In genomic region chr2:198775737-198776136, GRCh38 we compare ENCODE assay signal across 30 cellular contexts.
"Had no signal": no experiment of that assay in that cellular context is flagged by ENCODE, and none has a peak within 500 bp of the region (broad histone marks: within the 10 kb centered on the region; RNA-seq: fewer than 3 reads in every experiment).

No MANE protein-coding gene starts in this region.

- H3K4me1 Mint-ChIP-seq: activated CD4-positive, alpha-beta T cell treated with anti-CD3 and anti-CD28 coated beads, Interleukin-2, amount 10 ng/mL, durations not matched to agents 7 days and 5 days; activated naive CD4-positive, alpha-beta T cell treated with anti-CD3 and anti-CD28 coated beads, Interleukin-2, amount 50 U/mL, for 24 hours; activated naive CD8-positive, alpha-beta T cell treated with anti-CD3 and anti-CD28 coated beads, Interleukin-2, amount 50 U/mL, for 24 hours; central memory CD8-positive, alpha-beta T cell; nephron; stimulated activated effector memory CD8-positive, alpha-beta T cell treated with anti-CD3 and anti-CD28 coated beads, Interleukin-12 subunit alpha, Interleukin-12 subunit beta, amount 100 ng/mL, for 72 hours; stimulated activated naive CD8-positive, alpha-beta T cell treated with anti-CD3 and anti-CD28 coated beads, Interleukin-15, amount 100 ng/mL, for 72 hours had no signal

- DNase-seq: activated CD4-positive, alpha-beta T cell treated with anti-CD3 and anti-CD28 coated beads, Interleukin-2, amount 10 ng/mL, durations not matched to agents 7 days and 5 days; activated CD4-positive, CD25-positive, alpha-beta regulatory T cell treated with anti-CD3 and anti-CD28 coated beads, Interleukin-2, amount 50 U/mL, for 72 hours; activated CD8-positive, alpha-beta T cell treated with anti-CD3 and anti-CD28 coated beads for 36 hours; activated naive CD8-positive, alpha-beta T cell treated with anti-CD3 and anti-CD28 coated beads, Interleukin-2, amount 50 U/mL, for 24 hours; activated T-cell treated with anti-CD3 and anti-CD28 coated beads, Interleukin-2, amount 50 U/mL, for 48 hours; amygdala; dermis blood vessel endothelial cell; effector CD4-positive, alpha-beta T cell; esophagus squamous epithelium; left ventricle myocardium inferior; mesendoderm; pancreas; retina; stimulated activated CD4-positive, alpha-beta T cell treated with anti-CD3 and anti-CD28 coated beads, Interleukin-12 subunit alpha, Interleukin-12 subunit beta, amount 100 ng/mL, for 4 hours; stimulated activated CD4-positive, alpha-beta T cell treated with anti-CD3 and anti-CD28 coated beads, Interleukin-4, amount 100 ng/mL, for 24 hours; stimulated activated naive CD8-positive, alpha-beta T cell treated with anti-CD3 and anti-CD28 coated beads, Interleukin-15, amount 100 ng/mL, for 72 hours; T-helper 2 cell; thyroid gland had no signal

- ATAC-seq: activated CD8-positive, alpha-beta T cell treated with anti-CD3 and anti-CD28 coated beads for 36 hours; activated naive CD8-positive, alpha-beta T cell treated with anti-CD3 and anti-CD28 coated beads, Interleukin-2, amount 50 U/mL, for 24 hours; pancreas; sciatic nerve; stimulated activated effector memory CD8-positive, alpha-beta T cell treated with anti-CD3 and anti-CD28 coated beads, Interleukin-12 subunit alpha, Interleukin-12 subunit beta, amount 100 ng/mL, for 72 hours; stimulated activated naive CD8-positive, alpha-beta T cell treated with anti-CD3 and anti-CD28 coated beads, Interleukin-15, amount 100 ng/mL, for 72 hours had no signal

- H3K36me3 Mint-ChIP-seq: activated naive CD4-positive, alpha-beta T cell treated with anti-CD3 and anti-CD28 coated beads, Interleukin-2, amount 50 U/mL, for 24 hours; stimulated activated effector memory CD8-positive, alpha-beta T cell treated with anti-CD3 and anti-CD28 coated beads, Interleukin-12 subunit alpha, Interleukin-12 subunit beta, amount 100 ng/mL, for 72 hours had no signal

- H3K27ac Mint-ChIP-seq: activated CD4-positive, alpha-beta T cell treated with anti-CD3 and anti-CD28 coated beads, Interleukin-2, amount 10 ng/mL, durations not matched to agents 7 days and 5 days; activated CD8-positive, alpha-beta T cell treated with anti-CD3 and anti-CD28 coated beads for 36 hours; activated naive CD4-positive, alpha-beta T cell treated with anti-CD3 and anti-CD28 coated beads, Interleukin-2, amount 50 U/mL, for 24 hours; activated naive CD8-positive, alpha-beta T cell treated with anti-CD3 and anti-CD28 coated beads, Interleukin-2, amount 50 U/mL, for 24 hours; activated T-helper 2 cell treated with anti-CD3 and anti-CD28 coated beads, Interferon-gamma antibody, Interleukin-2, Interleukin-4, amounts not matched to agents 10 μg/mL and 5 μg/mL and 100 μg/mL, durations not matched to agents 14 hours and 24 hours and 36 hours; nephron; stimulated activated effector memory CD8-positive, alpha-beta T cell treated with anti-CD3 and anti-CD28 coated beads, Interleukin-12 subunit alpha, Interleukin-12 subunit beta, amount 100 ng/mL, for 72 hours; stimulated activated naive CD8-positive, alpha-beta T cell treated with anti-CD3 and anti-CD28 coated beads, Interleukin-15, amount 100 ng/mL, for 72 hours had no signal

- H3K4me3 Mint-ChIP-seq: activated CD4-positive, alpha-beta T cell treated with anti-CD3 and anti-CD28 coated beads, Interleukin-2, amount 10 ng/mL, durations not matched to agents 7 days and 5 days; activated CD8-positive, alpha-beta T cell treated with anti-CD3 and anti-CD28 coated beads for 36 hours; activated naive CD4-positive, alpha-beta T cell treated with anti-CD3 and anti-CD28 coated beads, Interleukin-2, amount 50 U/mL, for 24 hours; activated naive CD8-positive, alpha-beta T cell treated with anti-CD3 and anti-CD28 coated beads, Interleukin-2, amount 50 U/mL, for 24 hours; central memory CD8-positive, alpha-beta T cell; nephron; stimulated activated effector memory CD8-positive, alpha-beta T cell treated with anti-CD3 and anti-CD28 coated beads, Interleukin-12 subunit alpha, Interleukin-12 subunit beta, amount 100 ng/mL, for 72 hours; stimulated activated naive CD8-positive, alpha-beta T cell treated with anti-CD3 and anti-CD28 coated beads, Interleukin-15, amount 100 ng/mL, for 72 hours had no signal

- H3K36me3 ChIP-seq: breast epithelium, esophagus squamous epithelium, left ventricle myocardium inferior, neutrophil, pancreas, prostate gland, thyroid gland had no signal

- H3K27me3 ChIP-seq: breast epithelium, esophagus squamous epithelium, neutrophil, pancreas, thyroid gland had no signal

- H3K4me3 ChIP-seq: breast epithelium, esophagus squamous epithelium, left ventricle myocardium inferior, lung, pancreas, prostate gland, skin epidermis, thyroid gland had no signal

- H3K4me1 ChIP-seq: breast epithelium, esophagus squamous epithelium, left ventricle myocardium inferior, pancreas, prostate gland, thyroid gland had no signal

- H3K9me3 ChIP-seq: breast epithelium, esophagus squamous epithelium, left ventricle myocardium inferior, neutrophil, pancreas, prostate gland, thyroid gland had no signal

- H3K27ac ChIP-seq: breast epithelium, epithelial cell of prostate, esophagus squamous epithelium, left ventricle myocardium inferior, neutrophil, pancreas, prostate gland, skin epidermis, thyroid gland had no signal

- H3K9me3 Mint-ChIP-seq: activated CD4-positive, alpha-beta T cell treated with anti-CD3 and anti-CD28 coated beads, Interleukin-2, amount 10 ng/mL, durations not matched to agents 7 days and 5 days; activated CD8-positive, alpha-beta T cell treated with anti-CD3 and anti-CD28 coated beads for 36 hours; activated naive CD4-positive, alpha-beta T cell treated with anti-CD3 and anti-CD28 coated beads, Interleukin-2, amount 50 U/mL, for 24 hours; activated naive CD8-positive, alpha-beta T cell treated with anti-CD3 and anti-CD28 coated beads, Interleukin-2, amount 50 U/mL, for 24 hours; activated T-helper 2 cell treated with anti-CD3 and anti-CD28 coated beads, Interferon-gamma antibody, Interleukin-2, Interleukin-4, amounts not matched to agents 10 μg/mL and 5 μg/mL and 100 μg/mL, durations not matched to agents 14 hours and 24 hours and 36 hours; central memory CD8-positive, alpha-beta T cell; nephron; stimulated activated naive CD8-positive, alpha-beta T cell treated with anti-CD3 and anti-CD28 coated beads, Interleukin-15, amount 100 ng/mL, for 72 hours had no signal

- H3K27me3 Mint-ChIP-seq: activated CD4-positive, alpha-beta T cell treated with anti-CD3 and anti-CD28 coated beads, Interleukin-2, amount 10 ng/mL, durations not matched to agents 7 days and 5 days; activated CD8-positive, alpha-beta T cell treated with anti-CD3 and anti-CD28 coated beads for 36 hours; activated naive CD8-positive, alpha-beta T cell treated with anti-CD3 and anti-CD28 coated beads, Interleukin-2, amount 50 U/mL, for 24 hours; central memory CD8-positive, alpha-beta T cell; stimulated activated naive CD8-positive, alpha-beta T cell treated with anti-CD3 and anti-CD28 coated beads, Interleukin-15, amount 100 ng/mL, for 72 hours had no signal
